ENCODE assay signal across 23 cellular contexts in genomic region chr2:167750675-167751074, GRCh38.
"Had no signal": no experiment of that assay in that cellular context is flagged by ENCODE, and none has a peak within 500 bp of the region (broad histone marks: within the 10 kb centered on the region; RNA-seq: fewer than 3 reads in every experiment).

No MANE protein-coding gene starts in this region.

- H3K9ac ChIP-seq: parathyroid adenoma had no signal

- H3K4me3 ChIP-seq: heart right ventricle, right atrium auricular region, spleen, tibial nerve had no signal

- H3K4me3 Mint-ChIP-seq: activated B cell treated with CpG ODN at 0.5 μM for 24 hours; activated CD8-positive, alpha-beta T cell treated with anti-CD3 and anti-CD28 coated beads for 36 hours; activated naive CD4-positive, alpha-beta T cell treated with anti-CD3 and anti-CD28 coated beads, Interleukin-2, amount 50 U/mL, for 24 hours; activated naive CD8-positive, alpha-beta T cell treated with anti-CD3 and anti-CD28 coated beads, Interleukin-2, amount 50 U/mL, for 24 hours; activated T-cell treated with anti-CD3 and anti-CD28 coated beads, Interleukin-2, amount 50 U/mL, for 4 hours; activated T-helper 17 cell treated with anti-CD3 and anti-CD28 coated beads, Interleukin-2, amount 50 U/mL, for 72 hours; dendritic cell treated with granulocyte-macrophage colony-stimulating factor and Interleukin-4, amounts not matched to agents 40 ng/mL and 50 ng/mL, for 4 days; endodermal cell; naive thymus-derived CD8-positive, alpha-beta T cell; neural crest cell had no signal

- H3K27ac ChIP-seq: heart right ventricle, parathyroid adenoma, right atrium auricular region, spleen, tibial nerve had no signal

- H3K4me1 Mint-ChIP-seq: activated B cell treated with CpG ODN at 0.5 μM for 24 hours; activated naive CD4-positive, alpha-beta T cell treated with anti-CD3 and anti-CD28 coated beads, Interleukin-2, amount 50 U/mL, for 24 hours; activated naive CD8-positive, alpha-beta T cell treated with anti-CD3 and anti-CD28 coated beads, Interleukin-2, amount 50 U/mL, for 24 hours; activated T-helper 17 cell treated with anti-CD3 and anti-CD28 coated beads, Interleukin-2, amount 50 U/mL, for 72 hours; naive thymus-derived CD8-positive, alpha-beta T cell had no signal

- ATAC-seq: activated CD8-positive, alpha-beta T cell treated with anti-CD3 and anti-CD28 coated beads for 36 hours; activated naive CD8-positive, alpha-beta T cell treated with anti-CD3 and anti-CD28 coated beads, Interleukin-2, amount 50 U/mL, for 24 hours; activated T-cell treated with anti-CD3 and anti-CD28 coated beads, Interleukin-2, amount 50 U/mL, for 4 hours; activated T-helper 17 cell treated with anti-CD3 and anti-CD28 coated beads, Interleukin-2, amount 50 U/mL, for 72 hours; esophagus mucosa; heart right ventricle; naive thymus-derived CD8-positive, alpha-beta T cell had no signal

- H3K27ac Mint-ChIP-seq: activated B cell treated with CpG ODN at 0.5 μM for 24 hours; activated CD8-positive, alpha-beta T cell treated with anti-CD3 and anti-CD28 coated beads for 36 hours; activated naive CD4-positive, alpha-beta T cell treated with anti-CD3 and anti-CD28 coated beads, Interleukin-2, amount 50 U/mL, for 24 hours; activated naive CD8-positive, alpha-beta T cell treated with anti-CD3 and anti-CD28 coated beads, Interleukin-2, amount 50 U/mL, for 24 hours; activated T-helper 17 cell treated with anti-CD3 and anti-CD28 coated beads, Interleukin-2, amount 50 U/mL, for 72 hours; dendritic cell treated with granulocyte-macrophage colony-stimulating factor and Interleukin-4, amounts not matched to agents 40 ng/mL and 50 ng/mL, for 4 days; endodermal cell; naive thymus-derived CD8-positive, alpha-beta T cell had no signal

- H3K27me3 Mint-ChIP-seq: activated naive CD4-positive, alpha-beta T cell treated with anti-CD3 and anti-CD28 coated beads, Interleukin-2, amount 50 U/mL, for 24 hours; dendritic cell treated with granulocyte-macrophage colony-stimulating factor and Interleukin-4, amounts not matched to agents 40 ng/mL and 50 ng/mL, for 4 days had no signal

- DNase-seq: activated B cell treated with CpG ODN at 0.5 μM for 24 hours; activated CD4-positive, alpha-beta T cell treated with anti-CD3 and anti-CD28 coated beads, Interleukin-2, amount 50 U/mL, for 1 hour; activated CD8-positive, alpha-beta T cell treated with anti-CD3 and anti-CD28 coated beads for 36 hours; activated naive CD8-positive, alpha-beta T cell treated with anti-CD3 and anti-CD28 coated beads, Interleukin-2, amount 50 U/mL, for 24 hours; activated T-cell treated with anti-CD3 and anti-CD28 coated beads, Interleukin-2, amount 50 U/mL, for 4 hours; amygdala; caudate nucleus; endodermal cell; foreskin fibroblast; heart right ventricle; midbrain; naive thymus-derived CD8-positive, alpha-beta T cell; nucleus accumbens; spleen; stimulated activated naive CD4-positive, alpha-beta T cell had no signal

- H3K36me3 Mint-ChIP-seq: activated naive CD4-positive, alpha-beta T cell treated with anti-CD3 and anti-CD28 coated beads, Interleukin-2, amount 50 U/mL, for 24 hours; naive thymus-derived CD8-positive, alpha-beta T cell had no signal

- H3K4me1 ChIP-seq: heart right ventricle, parathyroid adenoma, right atrium auricular region, spleen, tibial nerve had no signal

- H2AFZ ChIP-seq: parathyroid adenoma had no signal

- H3K9me3 ChIP-seq: heart right ventricle, right atrium auricular region, spleen, tibial nerve had no signal

- H3K27me3 ChIP-seq: right atrium auricular region, tibial nerve had no signal

- H3K36me3 ChIP-seq: heart right ventricle, right atrium auricular region, spleen, tibial nerve had no signal

- H3K9me3 Mint-ChIP-seq: activated B cell treated with CpG ODN at 0.5 μM for 24 hours; activated CD8-positive, alpha-beta T cell treated with anti-CD3 and anti-CD28 coated beads for 36 hours; activated naive CD4-positive, alpha-beta T cell treated with anti-CD3 and anti-CD28 coated beads, Interleukin-2, amount 50 U/mL, for 24 hours; activated naive CD8-positive, alpha-beta T cell treated with anti-CD3 and anti-CD28 coated beads, Interleukin-2, amount 50 U/mL, for 24 hours; activated T-cell treated with anti-CD3 and anti-CD28 coated beads, Interleukin-2, amount 50 U/mL, for 4 hours; activated T-helper 17 cell treated with anti-CD3 and anti-CD28 coated beads, Interleukin-2, amount 50 U/mL, for 72 hours; dendritic cell treated with granulocyte-macrophage colony-stimulating factor and Interleukin-4, amounts not matched to agents 40 ng/mL and 50 ng/mL, for 4 days; endodermal cell; neural crest cell had no signal

- H3K79me2 ChIP-seq: parathyroid adenoma had no signal
